8 cellular contexts compared by ENCODE assay signal in the genomic region with DNA sequence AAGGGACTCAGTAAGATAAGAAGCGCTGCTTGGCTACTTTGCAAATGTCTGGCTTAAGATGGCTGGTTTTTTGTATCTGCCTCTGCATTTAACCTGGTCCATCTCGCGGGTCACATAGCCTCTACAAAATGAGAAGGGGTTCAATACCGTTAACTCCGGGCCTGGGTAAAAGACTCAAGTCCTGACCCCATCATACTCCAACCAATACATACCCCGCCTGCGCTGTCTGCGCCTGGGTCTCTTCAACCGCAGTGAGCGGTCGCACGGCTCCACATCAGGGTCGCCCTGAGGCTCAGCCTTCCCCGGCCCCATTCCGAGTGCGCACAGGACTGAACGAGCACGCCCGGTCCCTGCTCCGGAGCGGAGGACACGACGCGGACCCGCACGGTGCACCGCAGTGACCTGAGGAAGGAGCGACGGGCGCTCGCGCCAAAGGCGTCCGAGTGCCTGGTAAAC. TPM values are rescaled to one million over a fixed set of nuclear protein-coding genes. Genes with fewer than 3 reads are reported as not detected.
A peak's percentile ranks its signal among the peaks of the same experiment; 100 is the strongest.
DNase-seq lines count a peak whose midpoint lies in the region; ATAC-seq and TF ChIP-seq lines count a peak whose summit lies in the region.

No MANE protein-coding gene starts in this region.

- H3K36me3 ChIP-seq in CD8-positive, alpha-beta memory T cell (ENCODE audit: insufficient read depth, low read length): no peaks in the 10 kb centered on the region
- H3K36me3 ChIP-seq in KMS-11 (ENCODE audit: insufficient read depth) (peaks cover 9% of the 10 kb centered on the region; the same call in 1 of the 2 replicates), neural cell (ENCODE audit: insufficient read depth, low read length) (no peaks in the 10 kb centered on the region)

- POLR2A ChIA-PET in CD8-positive, alpha-beta memory T cell (lab: Charles Lee): interaction anchor here (1.8 to 2.0 kb wide), 2 partner anchors 10 to 188 kb away, joined by 4 read pairs; a partner anchor contains a TSS

- H2AFZ ChIP-seq in KMS-11 (ENCODE audit: low read depth) (peak overlapping the region; percentile 95), neural cell (ENCODE audit: low read depth, low read length) (peak overlapping the region; percentile 51)

- ATAC-seq in HG03565 (IDR thresholded peaks at IDR 0.05; ENCODE audit: unreplicated experiment): no peak

- H3K27me3 ChIP-seq in CD8-positive, alpha-beta memory T cell (ENCODE audit: insufficient read depth, low read length, poor library complexity, severe bottlenecking): no peaks in the 10 kb centered on the region
- no peaks in the 10 kb centered on the region for H3K27me3 ChIP-seq in KMS-11 (ENCODE audit: insufficient read depth, low read depth)
- no peaks in the 10 kb centered on the region for H3K27me3 ChIP-seq in neural cell (ENCODE audit: insufficient read depth, low read depth, low read length)

- TF ChIP-seq CTCF in KMS-11 (conservative IDR thresholded peaks at IDR 0.05; ENCODE audit: low read depth, low read length) (no peak), chondrocyte (IDR thresholded peaks at IDR 0.05) (no peak), neural cell (IDR thresholded peaks at IDR 0.05; ENCODE audit: poor library complexity, severe bottlenecking) (no peak)

- H3K27ac ChIP-seq in CD8-positive, alpha-beta memory T cell (ENCODE audit: low read depth, low read length): peak overlapping the region; percentile 57
- H3K27ac ChIP-seq in KMS-11 (peak overlapping the region; percentile 35; the same call in 1 of the 2 replicates), neural cell (ENCODE audit: low read length) (peak overlapping the region; percentile 68)

- no peaks in the 10 kb centered on the region for H3K9me2 ChIP-seq in neural cell (ENCODE audit: insufficient read depth, low read length)

- H3K79me2 ChIP-seq in KMS-11 (ENCODE audit: insufficient read depth, low read depth) (peaks cover 31% of the 10 kb centered on the region), neural cell (replicated peaks; ENCODE audit: insufficient read depth, low read length) (peaks cover 28% of the 10 kb centered on the region)

- peak overlapping the region; percentile 44 to 98 (median 80) for H3K27ac Mint-ChIP-seq in CD8-positive, alpha-beta memory T cell
- H3K27ac Mint-ChIP-seq in chondrocyte (ENCODE audit: unreplicated experiment): peak overlapping the region; percentile 87

- no peaks in the 10 kb centered on the region for H3K27me3 Mint-ChIP-seq in CD8-positive, alpha-beta memory T cell
- no peaks in the 10 kb centered on the region for H3K27me3 Mint-ChIP-seq in chondrocyte (ENCODE audit: low read depth)

- peaks cover 9 to 25% (median 21%) of the 10 kb centered on the region in 3 donors for H3K4me1 Mint-ChIP-seq in CD8-positive, alpha-beta memory T cell
- peaks cover 38% of the 10 kb centered on the region for H3K4me1 Mint-ChIP-seq in chondrocyte (ENCODE audit: low read depth)

- H3K4me2 ChIP-seq in KMS-11: peak overlapping the region; percentile 77
- H3K4me2 ChIP-seq in neural cell (ENCODE audit: low read length): peak overlapping the region; percentile 86

- peaks cover 11% of the 10 kb centered on the region for H3K4me1 ChIP-seq in CD8-positive, alpha-beta memory T cell (ENCODE audit: insufficient read depth, low read length)
- H3K4me1 ChIP-seq in KMS-11 (ENCODE audit: low read depth, poor library complexity, severe bottlenecking): peaks cover 24% of the 10 kb centered on the region

- TF ChIP-seq EP300 in neural cell (conservative IDR thresholded peaks at IDR 0.05; ENCODE audit: poor library complexity, severe bottlenecking): no peak

- H4K20me1 ChIP-seq in KMS-11 (ENCODE audit: insufficient read depth): no peaks in the 10 kb centered on the region
- no peaks in the 10 kb centered on the region for H4K20me1 ChIP-seq in neural cell (ENCODE audit: insufficient read depth)

- peak overlapping the region; percentile 87 to 98 (median 94) for H3K4me3 Mint-ChIP-seq in CD8-positive, alpha-beta memory T cell
- peak overlapping the region; percentile 90 for H3K4me3 Mint-ChIP-seq in chondrocyte (ENCODE audit: unreplicated experiment)

- no peaks in the 10 kb centered on the region for H3K9me3 ChIP-seq in CD8-positive, alpha-beta memory T cell (ENCODE audit: low read length)
- H3K9me3 ChIP-seq in neural cell (ENCODE audit: low read length): no peaks in the 10 kb centered on the region

- H3K9ac ChIP-seq in KMS-11: peak overlapping the region; percentile 22; the same call in 1 of the 2 replicates
- H3K9ac ChIP-seq in neural cell (ENCODE audit: low read length): peak overlapping the region; percentile 74

- H3F3A ChIP-seq in neural cell (ENCODE audit: insufficient read depth, low read length, poor library complexity, severe bottlenecking): no peaks in the 10 kb centered on the region

- H3K9me3 Mint-ChIP-seq in CD8-positive, alpha-beta memory T cell: peaks cover 0 to 3% (median 0%) of the 10 kb centered on the region in 5 donors
- H3K9me3 Mint-ChIP-seq in chondrocyte (ENCODE audit: low read depth): peaks cover 6% of the 10 kb centered on the region

- no peak for DNase-seq in CD8-positive, alpha-beta memory T cell
- peak; percentile 90 for DNase-seq in chondrocyte (ENCODE audit: low spot score)
- no peak for DNase-seq in SHP77 treated with DMSO at 0.1 percent for 48 hours (lab: John Stamatoyannopoulos, UW)
- no peak for DNase-seq in NCI-H1694 treated with DMSO at 0.1 percent for 48 hours (lab: John Stamatoyannopoulos, UW)
- DNase-seq in epidermal melanocyte (ENCODE audit: insufficient read length, low spot score): no peak

- CTCF ChIA-PET in CD8-positive, alpha-beta memory T cell (lab: Charles Lee): interaction anchor here (1.0 to 2.2 kb wide), 4 partner anchors 9 to 188 kb away, joined by 3 to 8 read pairs (median 4); a partner anchor contains a TSS

- peak overlapping the region; percentile 98 for H3K4me3 ChIP-seq in CD8-positive, alpha-beta memory T cell (ENCODE audit: low read length)
- peak overlapping the region; percentile 71 for H3K4me3 ChIP-seq in KMS-11 (IDR thresholded peaks at IDR 0.05; ENCODE audit: insufficient read depth, low read depth, low read length)
- H3K4me3 ChIP-seq in neural cell (ENCODE audit: low read length): peak overlapping the region; percentile 99

- TF ChIP-seq RAD21 in neural cell (conservative IDR thresholded peaks at IDR 0.05): peak; percentile 32

- H3K36me3 Mint-ChIP-seq in CD8-positive, alpha-beta memory T cell: peaks cover 0 to 25% (median 3%) of the 10 kb centered on the region in 3 donors
- H3K36me3 Mint-ChIP-seq in chondrocyte (ENCODE audit: low read depth): peaks cover 5% of the 10 kb centered on the region

TF ChIP-seq in neural cell, 6 proteins besides CTCF, POLR2A, EP300 and RAD21:
- TF ChIP-seq POLR2AphosphoS5 (IDR thresholded peaks at IDR 0.05) (no peak), TAF1 (IDR thresholded peaks at IDR 0.05; ENCODE audit: low read depth) (no peak), EZH2 (IDR thresholded peaks at IDR 0.05; ENCODE audit: borderline replicate concordance, insufficient read depth, low read length, poor library complexity, severe bottlenecking) (no peak), MXI1 (conservative IDR thresholded peaks at IDR 0.05; ENCODE audit: poor library complexity, severe bottlenecking) (no peak), SMC3 (conservative IDR thresholded peaks at IDR 0.05; ENCODE audit: poor library complexity) (no peak)
- TF ChIP-seq, protein P1, sequence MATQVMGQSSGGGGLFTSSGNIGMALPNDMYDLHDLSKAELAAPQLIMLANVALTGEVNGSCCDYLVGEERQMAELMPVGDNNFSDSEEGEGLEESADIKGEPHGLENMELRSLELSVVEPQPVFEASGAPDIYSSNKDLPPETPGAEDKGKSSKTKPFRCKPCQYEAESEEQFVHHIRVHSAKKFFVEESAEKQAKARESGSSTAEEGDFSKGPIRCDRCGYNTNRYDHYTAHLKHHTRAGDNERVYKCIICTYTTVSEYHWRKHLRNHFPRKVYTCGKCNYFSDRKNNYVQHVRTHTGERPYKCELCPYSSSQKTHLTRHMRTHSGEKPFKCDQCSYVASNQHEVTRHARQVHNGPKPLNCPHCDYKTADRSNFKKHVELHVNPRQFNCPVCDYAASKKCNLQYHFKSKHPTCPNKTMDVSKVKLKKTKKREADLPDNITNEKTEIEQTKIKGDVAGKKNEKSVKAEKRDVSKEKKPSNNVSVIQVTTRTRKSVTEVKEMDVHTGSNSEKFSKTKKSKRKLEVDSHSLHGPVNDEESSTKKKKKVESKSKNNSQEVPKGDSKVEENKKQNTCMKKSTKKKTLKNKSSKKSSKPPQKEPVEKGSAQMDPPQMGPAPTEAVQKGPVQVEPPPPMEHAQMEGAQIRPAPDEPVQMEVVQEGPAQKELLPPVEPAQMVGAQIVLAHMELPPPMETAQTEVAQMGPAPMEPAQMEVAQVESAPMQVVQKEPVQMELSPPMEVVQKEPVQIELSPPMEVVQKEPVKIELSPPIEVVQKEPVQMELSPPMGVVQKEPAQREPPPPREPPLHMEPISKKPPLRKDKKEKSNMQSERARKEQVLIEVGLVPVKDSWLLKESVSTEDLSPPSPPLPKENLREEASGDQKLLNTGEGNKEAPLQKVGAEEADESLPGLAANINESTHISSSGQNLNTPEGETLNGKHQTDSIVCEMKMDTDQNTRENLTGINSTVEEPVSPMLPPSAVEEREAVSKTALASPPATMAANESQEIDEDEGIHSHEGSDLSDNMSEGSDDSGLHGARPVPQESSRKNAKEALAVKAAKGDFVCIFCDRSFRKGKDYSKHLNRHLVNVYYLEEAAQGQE (IDR thresholded peaks at IDR 0.05; ENCODE audit: borderline replicate concordance): no peak
TF ChIP-seq in neural cell: peak in this region for 0.

RNA-seq across cellular contexts. Expression of a gene that starts 0.6 kb away (rescaled TPM):
- 100 to 1,000 TPM; 115 to 116 TPM for total RNA-seq in CD8-positive, alpha-beta memory T cell
- 42.4 TPM for polyA plus RNA-seq in CD8-positive, alpha-beta memory T cell
- total RNA-seq in chondrocyte: 114 to 208 TPM (median 118 TPM) in 3 replicates
- 108 and 113 TPM in 2 replicates for polyA plus RNA-seq in neural cell
- 111 and 121 TPM in 2 replicates for polyA minus RNA-seq in neural cell

RNA-seq across cellular contexts. Expression of a gene that starts 31.9 kb away (rescaled TPM):
- total RNA-seq in CD8-positive, alpha-beta memory T cell: 10 to 100 TPM; 32.2 TPM
- polyA plus RNA-seq in CD8-positive, alpha-beta memory T cell: 9.7 TPM
- total RNA-seq in chondrocyte: 11.3 to 18.7 TPM (median 12.9 TPM) in 3 replicates
- 16.5 and 27.8 TPM in 2 replicates for polyA plus RNA-seq in neural cell
- 17.1 and 21.2 TPM in 2 replicates for polyA minus RNA-seq in neural cell

RNA-seq across cellular contexts. Expression of a gene that starts 51.5 kb away (rescaled TPM):
- total RNA-seq in CD8-positive, alpha-beta memory T cell: under 1 TPM in 1 of 2 experiments, not detected in 1; 0.71 TPM
- polyA plus RNA-seq in CD8-positive, alpha-beta memory T cell: not detected
- 0.65 TPM in 1 of 3 replicates, not detected in the others for total RNA-seq in chondrocyte
- 0.46 and 0.81 TPM in 2 replicates for polyA plus RNA-seq in neural cell
- 0.97 and 1.5 TPM in 2 replicates for polyA minus RNA-seq in neural cell
